In the genomic region with DNA sequence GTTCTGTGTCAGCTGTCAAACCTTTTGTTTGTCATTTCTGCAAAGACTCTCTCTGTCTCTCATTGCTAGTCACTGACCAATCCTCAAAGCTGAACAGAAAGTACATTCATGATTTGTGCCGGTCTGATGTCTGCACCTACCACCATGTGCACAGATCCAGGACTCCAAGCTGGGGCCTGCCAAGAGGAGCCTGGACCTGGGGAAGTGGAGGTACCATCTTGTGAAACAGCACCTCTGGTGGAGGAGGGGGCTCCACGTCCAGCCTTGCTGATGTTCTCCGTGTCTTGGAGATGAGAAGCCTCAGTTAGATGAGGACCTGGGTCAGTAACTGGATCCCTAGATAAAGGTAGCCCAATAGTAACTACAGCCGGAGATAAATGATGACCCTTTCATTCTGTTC, we compare ENCODE assay signal across 19 cellular contexts.
"Had no signal": no experiment of that assay in that cellular context is flagged by ENCODE, and none has a peak within 500 bp of the region (broad histone marks: within the 10 kb centered on the region; RNA-seq: fewer than 3 reads in every experiment).

No MANE protein-coding gene starts in this region.

- H3K4me2 ChIP-seq: KMS-11, SK-N-SH had no signal

- FAIRE-seq: HTR-8/SVneo, K562 had no signal

- DNase-seq: Kasumi-1, MM.1S, NCI-H1092 treated with DMSO at 0.1 percent for 48 hours, NCI-H1436, NCI-H187, NCI-H2081 treated with DMSO at 0.1 percent for 48 hours, NCI-H2171, NCI-H226, NCI-H446, NCI-H510A, NCI-H524 treated with DMSO at 0.1 percent for 48 hours, NCI-H774, SHP77, SK-N-SH had no signal

- H3K4me3 ChIP-seq: K562 had no signal

- H3K27ac ChIP-seq: HL-60, KMS-11, RWPE1 had no signal

- H3K9me3 ChIP-seq: SK-N-SH had no signal

- H3K9ac ChIP-seq: KMS-11, SK-N-SH had no signal
